ENCODE assay signal across 9 cellular contexts in genomic region chr20:38764563-38765355, GRCh38. TPM values are rescaled to one million over a fixed set of nuclear protein-coding genes. Genes with fewer than 3 reads are reported as not detected.
A peak's percentile ranks its signal among the peaks of the same experiment; 100 is the strongest.
DNase-seq lines count a peak whose midpoint lies in the region; ATAC-seq and TF ChIP-seq lines count a peak whose summit lies in the region.
"Had no signal": no experiment of that assay in that cellular context is flagged by ENCODE, and none has a peak within 500 bp of the region (broad histone marks: within the 10 kb centered on the region; RNA-seq: fewer than 3 reads in every experiment).

No MANE protein-coding gene starts in this region.

- H3K27ac ChIP-seq in foreskin keratinocyte, result no peak overlapping the region

- TF ChIP-seq CTCF in foreskin keratinocyte (conservative IDR thresholded peaks at IDR 0.05), result no peak

- H3K27me3 ChIP-seq in foreskin keratinocyte, result no peaks in the 10 kb centered on the region

- H3K4me1 ChIP-seq in foreskin keratinocyte, result peaks cover 3% of the 10 kb centered on the region

- DNase-seq in Kasumi-1 (lab: John Stamatoyannopoulos, UW), result peak; percentile 28 to 29
- DNase-seq in activated CD8-positive, alpha-beta memory T cell treated with anti-CD3 and anti-CD28 coated beads for 48 hours (ENCODE audit: low read depth in 2 of 3, low spot score in 2 of 3), result peak in 2 of 3 experiments; percentile 19 to 32
- DNase-seq in foreskin keratinocyte, result peak; percentile 70 to 86
- DNase-seq in stimulated activated CD4-positive, alpha-beta T cell treated with anti-CD3 and anti-CD28 coated beads, TNF-alpha, amount 100 ng/mL, for 48 hours (ENCODE audit: low read depth in 3 of 3), result peak; percentile 44 to 51 (median 46)
- DNase-seq in SHP77 treated with DMSO at 0.1 percent for 48 hours (lab: John Stamatoyannopoulos, UW), result no peak
- no peak for DNase-seq in T-helper 9 cell
- no peak for DNase-seq in NCI-H774 (lab: John Stamatoyannopoulos, UW)

- ATAC-seq in foreskin keratinocyte (peak; percentile 100), HG02870 (IDR thresholded peaks at IDR 0.05; ENCODE audit: unreplicated experiment) (no peak)

RNA-seq across cellular contexts. Expression of gene ACTR5, which starts 16.5 kb away (rescaled TPM):
- total RNA-seq in foreskin keratinocyte, result 8.3 and 8.5 TPM in 2 replicates
- polyA plus RNA-seq in foreskin keratinocyte, result 6.5 and 7.0 TPM in 2 replicates

RNA-seq across cellular contexts. Expression of gene SLC32A1, which starts 40.5 kb away (rescaled TPM):
- not detected in 2 replicates for total RNA-seq in foreskin keratinocyte
- polyA plus RNA-seq in foreskin keratinocyte, result not detected in 2 replicates
- polyA plus RNA-seq: immature natural killer cell had no signal

RNA-seq across cellular contexts. Expression of gene PPP1R16B, which starts 40.7 kb away (rescaled TPM):
- not detected in 2 replicates for total RNA-seq in foreskin keratinocyte
- polyA plus RNA-seq in foreskin keratinocyte, result not detected in 2 replicates

Comparison
In these comparisons a context has a peak if more than half of its experiments do, and no peak if none do; other contexts are left out.
1. DNase-seq: peak in Kasumi-1 (2 of 2), activated CD8-positive, alpha-beta memory T cell treated with anti-CD3 and anti-CD28 coated beads for 48 hours (2 of 3), foreskin keratinocyte (2 of 2) and stimulated activated CD4-positive, alpha-beta T cell treated with anti-CD3 and anti-CD28 coated beads, TNF-alpha, amount 100 ng/mL, for 48 hours (3 of 3); none in SHP77 treated with DMSO at 0.1 percent for 48 hours (single experiment), T-helper 9 cell (single experiment) and NCI-H774 (single experiment).